In genomic region chr1:180201451-180202200, GRCh38 we compare ENCODE assay signal across 16 cellular contexts. TPM values are rescaled to one million over a fixed set of nuclear protein-coding genes. Genes with fewer than 3 reads are reported as not detected.
DNase-seq lines count a peak whose midpoint lies in the region; ATAC-seq, FAIRE-seq and TF ChIP-seq lines count a peak whose summit lies in the region.
"Had no signal": no experiment of that assay in that cellular context is flagged by ENCODE, and none has a peak within 500 bp of the region (broad histone marks: within the 10 kb centered on the region; RNA-seq: fewer than 3 reads in every experiment).

No MANE protein-coding gene starts in this region.

- WGBS in HepG2 (ENCODE audit: low lambda C conversion rate) = 12% methylated on average over 3 of the region's 7 CpGs
- 90% methylated on average over 2 of the region's 7 CpGs for WGBS in right lobe of liver (ENCODE audit: insufficient coverage, low coverage, low lambda C conversion rate, missing lambda C conversion rate)

- TF ChIP-seq EP300 in HepG2 (IDR thresholded peaks at IDR 0.05; ENCODE audit: low read depth in 2 of 2, low read length in 2 of 2) (no peak), HepG2 (CRISPR knock-in tag; IDR thresholded peaks at IDR 0.05; ENCODE audit: borderline replicate concordance) (no peak)

- H3K4me2 ChIP-seq in HepG2 (ENCODE audit: low read depth, low read length) (no peak overlapping the region), PC-3 (ENCODE audit: low read length) (no peak overlapping the region)
- H3K4me2 ChIP-seq: GM23338 had no signal

- POLR2A ChIA-PET in HepG2 (lab: Yijun Ruan, JAX) (no interaction called here), PC-3 (lab: Charles Lee; ENCODE audit: unreplicated experiment) (no interaction called here)

- peak overlapping the region; percentile 89 for H3K27ac Mint-ChIP-seq in neural crest cell (ENCODE audit: unreplicated experiment)
- H3K27ac Mint-ChIP-seq: CD14-positive monocyte, GM23338, H9 had no signal

- FAIRE-seq in HepG2 (lab: Jason Lieb, UNC) = no peak

- no peaks in the 10 kb centered on the region for H3K36me3 Mint-ChIP-seq in neural crest cell (ENCODE audit: low read depth)

- H2AFZ ChIP-seq in HepG2 (ENCODE audit: low read length) = no peak overlapping the region
- H2AFZ ChIP-seq in PC-3 (ENCODE audit: low read length) = no peak overlapping the region
- H2AFZ ChIP-seq: GM23338 had no signal

- no peaks in the 10 kb centered on the region for H3K9me3 Mint-ChIP-seq in neural crest cell
- H3K9me3 Mint-ChIP-seq: CD14-positive monocyte; CD8-positive, alpha-beta memory T cell; GM23338; H9 had no signal

- DNase-seq in HepG2 (ENCODE audit: low spot score) = no peak
- no peak for DNase-seq in right lobe of liver
- DNase-seq in neural crest cell (ENCODE audit: low read depth, low spot score) = no peak
- DNase-seq in sciatic nerve (ENCODE audit: low spot score) = no peak
- DNase-seq in PC-3 = no peak
- DNase-seq: Caco-2; CD8-positive, alpha-beta memory T cell; DMS53; GF-D8; H9 had no signal

- intact Hi-C loops in HepG2 (cut with micrococcal nuclease; ENCODE audit: unreplicated experiment) = no loop called here
- intact Hi-C loops in right lobe of liver (cut with DNase I) = no loop called here
- intact Hi-C loops in sciatic nerve (cut with DNase I) = no loop called here
- intact Hi-C loops in PC-3 (cut with micrococcal nuclease) = no loop called here

- CTCF ChIA-PET in HepG2 (lab: Yijun Ruan, JAX; ENCODE audit: low intra/inter-chr PET ratio, low total read pairs) (no interaction called here), PC-3 (lab: Charles Lee) (no interaction called here)

- H3K4me1 Mint-ChIP-seq in neural crest cell = no peaks in the 10 kb centered on the region
- H3K4me1 Mint-ChIP-seq: CD14-positive monocyte; CD8-positive, alpha-beta memory T cell; GM23338 had no signal

- no peak for TF ChIP-seq CTCF in HepG2 (CRISPR knock-in tag; IDR thresholded peaks at IDR 0.05)
- TF ChIP-seq CTCF in right lobe of liver (IDR thresholded peaks at IDR 0.05) = no peak
- no peak for TF ChIP-seq CTCF in neural crest cell (conservative IDR thresholded peaks at IDR 0.05)
- TF ChIP-seq CTCF in PC-3 (conservative IDR thresholded peaks at IDR 0.05; ENCODE audit: low read depth, low read length) = no peak

- no peaks in the 10 kb centered on the region for H3K79me2 ChIP-seq in HepG2 (ENCODE audit: insufficient read depth, low read length)
- no peaks in the 10 kb centered on the region for H3K79me2 ChIP-seq in PC-3 (ENCODE audit: low read length)

- H3K4me1 ChIP-seq in HepG2 (ENCODE audit: insufficient read depth, low read length) = no peaks in the 10 kb centered on the region
- no peaks in the 10 kb centered on the region for H3K4me1 ChIP-seq in right lobe of liver
- no peaks in the 10 kb centered on the region for H3K4me1 ChIP-seq in PC-3 (ENCODE audit: insufficient read depth, low read length)
- H3K4me1 ChIP-seq: Caco-2 had no signal

- no peak overlapping the region for H3K4me3 Mint-ChIP-seq in neural crest cell
- H3K4me3 Mint-ChIP-seq: CD14-positive monocyte; CD8-positive, alpha-beta memory T cell; GM23338; H9 had no signal

- peaks cover 34% of the 10 kb centered on the region for H3K27me3 Mint-ChIP-seq in neural crest cell (ENCODE audit: low read depth)
- H3K27me3 Mint-ChIP-seq: CD8-positive, alpha-beta memory T cell had no signal

- no TSS peak for BruUV-seq in HepG2 (replicated peaks; lab: Mats Ljungman, UMichigan)
- BruUV-seq in PC-3 (replicated peaks; lab: Mats Ljungman, UMichigan) = no TSS peak

- TF ChIP-seq POLR2A in HepG2 (IDR thresholded peaks at IDR 0.05; ENCODE audit: insufficient read depth in 1 of 2, low read depth in 2 of 2, low read length in 2 of 2) (no peak), right lobe of liver (IDR thresholded peaks at IDR 0.05) (no peak)

- H3K36me3 ChIP-seq in HepG2 (replicated peaks in 1 of 2; ENCODE audit: control insufficient read depth in 1 of 2, insufficient read depth in 2 of 2, low read length in 2 of 2) (no peaks in the 10 kb centered on the region), right lobe of liver (no peaks in the 10 kb centered on the region), PC-3 (ENCODE audit: low read depth, low read length) (peaks cover 5% of the 10 kb centered on the region; the same call in 1 of the 2 replicates)

- no peak overlapping the region; a peak in 1 of 6 replicates for H3K4me3 ChIP-seq in HepG2 (replicated peaks in 1 of 3; ENCODE audit: insufficient read depth in 1 of 3, low read depth in 2 of 3, low read length in 3 of 3)
- no peak overlapping the region for H3K4me3 ChIP-seq in right lobe of liver
- no peak overlapping the region for H3K4me3 ChIP-seq in PC-3 (ENCODE audit: low read length)
- H3K4me3 ChIP-seq: GM23338 had no signal

- H4K20me1 ChIP-seq in HepG2 (ENCODE audit: insufficient read depth, low read length) = no peaks in the 10 kb centered on the region
- H4K20me1 ChIP-seq in PC-3 (ENCODE audit: low read length) = no peaks in the 10 kb centered on the region

- ATAC-seq in HepG2 (peak; percentile 36; the same call in 2 of the 3 replicates), right lobe of liver (no peak), sciatic nerve (peak; percentile 15), HG02870 (IDR thresholded peaks at IDR 0.05; ENCODE audit: unreplicated experiment) (no peak), GM21576 (IDR thresholded peaks at IDR 0.05; ENCODE audit: unreplicated experiment) (no peak), PC-3 (no peak)
- ATAC-seq: GM23338 had no signal

- in situ Hi-C loops in HepG2 (cut with HindIII; ENCODE audit: extremely low pct_ligation_motif_present, low pct_unique_long_range_greater_than_20kb) = no loop called here

- no peaks in the 10 kb centered on the region for H3K9me2 ChIP-seq in PC-3 (replicated peaks; ENCODE audit: low read length)

- H3F3A ChIP-seq in PC-3 (ENCODE audit: low read length, unreplicated experiment) = no peaks in the 10 kb centered on the region

- H3K27ac ChIP-seq in HepG2 (ENCODE audit: extremely low read length, insufficient read depth, low read length) = no peak overlapping the region
- H3K27ac ChIP-seq in right lobe of liver = no peak overlapping the region
- H3K27ac ChIP-seq in PC-3 (ENCODE audit: low read length) = no peak overlapping the region
- H3K27ac ChIP-seq: 22Rv1 had no signal

- no peak for TF ChIP-seq RAD21 in HepG2 (CRISPR knock-in tag; IDR thresholded peaks at IDR 0.05)

- H3K9me3 ChIP-seq in HepG2 (ENCODE audit: low read length) (no peaks in the 10 kb centered on the region), right lobe of liver (no peaks in the 10 kb centered on the region), PC-3 (ENCODE audit: low read length) (no peaks in the 10 kb centered on the region)
- H3K9me3 ChIP-seq: Caco-2 had no signal

- H3K9ac ChIP-seq in HepG2 (ENCODE audit: insufficient read depth, low read depth, low read length) = no peak overlapping the region
- no peak overlapping the region for H3K9ac ChIP-seq in PC-3 (ENCODE audit: low read length)

- H3K27me3 ChIP-seq in HepG2 (ENCODE audit: control insufficient read depth in 1 of 2, insufficient read depth in 2 of 2, low read length in 2 of 2) = peaks cover 0 to 5% of the 10 kb centered on the region in 2 experiments; a peak in 2 of 5 replicates
- H3K27me3 ChIP-seq in right lobe of liver = no peaks in the 10 kb centered on the region
- H3K27me3 ChIP-seq in PC-3 (ENCODE audit: low read length) = no peaks in the 10 kb centered on the region

RNA-seq across cellular contexts. Expression of gene LHX4, which starts 28.4 kb away (rescaled TPM):
- 0.03 and 0.07 TPM in 2 replicates for total RNA-seq in HepG2 (2016; rRNA removed; fragmentation: Illumina TruSeq; extraction: Trizol)
- not detected in 2 replicates for total RNA-seq in HepG2 (2016; cell fraction: cytosol; rRNA removed; fragmentation: Illumina TruSeq; extraction: Trizol; ENCODE audit: low read depth)
- 0.03 and 0.13 TPM in 2 replicates for total RNA-seq in HepG2 (2016; cell fraction: insoluble cytoplasmic fraction; rRNA removed; fragmentation: Illumina TruSeq; extraction: Trizol)
- total RNA-seq in HepG2 (2016; cell fraction: membrane; rRNA removed; fragmentation: Illumina TruSeq; extraction: Trizol) = 0.03 TPM in 1 of 2 replicates, not detected in the other
- not detected in 2 replicates for total RNA-seq in HepG2 (2016; cell fraction: nucleus; rRNA removed; fragmentation: Illumina TruSeq; extraction: Trizol)
- polyA plus RNA-seq in HepG2 (2011; rRNA removed) = 0.03 and 0.05 TPM in 2 replicates
- polyA plus RNA-seq in HepG2 (2011; cell fraction: cytosol; rRNA removed) = 0.03 and 0.05 TPM in 2 replicates
- polyA plus RNA-seq in HepG2 (2011; cell fraction: nucleus; rRNA removed) = 0.02 and 0.03 TPM in 2 replicates
- 0.47 and 0.60 TPM in 2 replicates for polyA plus RNA-seq in HepG2 (2012)
- not detected in 2 replicates for polyA plus RNA-seq in HepG2 (2016; cell fraction: cytosol; fragmentation: Illumina TruSeq; extraction: Trizol; ENCODE audit: low read depth)
- polyA plus RNA-seq in HepG2 (2016; cell fraction: insoluble cytoplasmic fraction; fragmentation: Illumina TruSeq; extraction: Trizol; ENCODE audit: low read depth) = 0.17 TPM in 1 of 2 replicates, not detected in the other
- polyA plus RNA-seq in HepG2 (2016; cell fraction: membrane; fragmentation: Illumina TruSeq; extraction: Trizol; ENCODE audit: low read depth) = 0.03 and 0.22 TPM in 2 replicates
- polyA plus RNA-seq in HepG2 (2016; cell fraction: nucleus; fragmentation: Illumina TruSeq; extraction: Trizol; ENCODE audit: insufficient read depth, low read depth) = 0.07 and 0.09 TPM in 2 replicates
- 0.96 and 2.5 TPM in 2 replicates for polyA minus RNA-seq in HepG2 (2011; rRNA and poly(A)+ RNA removed; ENCODE audit: low replicate concordance)
- polyA minus RNA-seq in HepG2 (2011; cell fraction: cytosol; rRNA and poly(A)+ RNA removed) = not detected in 2 replicates
- 0.12 TPM in 1 of 2 replicates, not detected in the other for polyA minus RNA-seq in HepG2 (2011; cell fraction: nucleus; rRNA and poly(A)+ RNA removed)
- total RNA-seq in right lobe of liver = not detected
- 0.91 and 0.96 TPM in 2 replicates for total RNA-seq in neural crest cell
- total RNA-seq in sciatic nerve = not detected
- total RNA-seq in PC-3 (2014; rRNA removed) = 0.04 TPM in 1 of 2 replicates, not detected in the other
- total RNA-seq: A673; CD8-positive, alpha-beta memory T cell had no signal
- polyA plus RNA-seq: CD14-positive monocyte had no signal

RNA-seq across cellular contexts. Expression of gene QSOX1, which starts 47.0 kb away (rescaled TPM):
- total RNA-seq in HepG2 (2016; rRNA removed; fragmentation: Illumina TruSeq; extraction: Trizol) = 2.6 and 6.8 TPM in 2 replicates
- total RNA-seq in HepG2 (2016; cell fraction: cytosol; rRNA removed; fragmentation: Illumina TruSeq; extraction: Trizol; ENCODE audit: low read depth) = 0.18 and 0.20 TPM in 2 replicates
- 2.0 and 6.7 TPM in 2 replicates for total RNA-seq in HepG2 (2016; cell fraction: insoluble cytoplasmic fraction; rRNA removed; fragmentation: Illumina TruSeq; extraction: Trizol)
- 1.3 and 1.4 TPM in 2 replicates for total RNA-seq in HepG2 (2016; cell fraction: membrane; rRNA removed; fragmentation: Illumina TruSeq; extraction: Trizol)
- total RNA-seq in HepG2 (2016; cell fraction: nucleus; rRNA removed; fragmentation: Illumina TruSeq; extraction: Trizol) = 7.0 and 10.0 TPM in 2 replicates
- polyA plus RNA-seq in HepG2 (2011; rRNA removed) = 40.2 and 70.2 TPM in 2 replicates
- 44.6 and 54.0 TPM in 2 replicates for polyA plus RNA-seq in HepG2 (2011; cell fraction: cytosol; rRNA removed)
- polyA plus RNA-seq in HepG2 (2011; cell fraction: nucleus; rRNA removed) = 71.3 and 95.1 TPM in 2 replicates
- polyA plus RNA-seq in HepG2 (2012) = 58.7 and 90.3 TPM in 2 replicates
- 0.42 and 0.75 TPM in 2 replicates for polyA plus RNA-seq in HepG2 (2016; cell fraction: cytosol; fragmentation: Illumina TruSeq; extraction: Trizol; ENCODE audit: low read depth)
- polyA plus RNA-seq in HepG2 (2016; cell fraction: insoluble cytoplasmic fraction; fragmentation: Illumina TruSeq; extraction: Trizol; ENCODE audit: low read depth) = 2.1 and 3.2 TPM in 2 replicates
- 0.87 and 1.2 TPM in 2 replicates for polyA plus RNA-seq in HepG2 (2016; cell fraction: membrane; fragmentation: Illumina TruSeq; extraction: Trizol; ENCODE audit: low read depth)
- polyA plus RNA-seq in HepG2 (2016; cell fraction: nucleus; fragmentation: Illumina TruSeq; extraction: Trizol; ENCODE audit: insufficient read depth, low read depth) = 16.2 and 17.3 TPM in 2 replicates
- polyA minus RNA-seq in HepG2 (2011; rRNA and poly(A)+ RNA removed; ENCODE audit: low replicate concordance) = 13.5 and 31.5 TPM in 2 replicates
- polyA minus RNA-seq in HepG2 (2011; cell fraction: cytosol; rRNA and poly(A)+ RNA removed) = 14.6 and 31.0 TPM in 2 replicates
- 11.6 and 13.1 TPM in 2 replicates for polyA minus RNA-seq in HepG2 (2011; cell fraction: nucleus; rRNA and poly(A)+ RNA removed)
- total RNA-seq in right lobe of liver = 10 to 100 TPM; 25.0 to 68.4 (median 38.6) TPM
- 34.7 and 39.8 TPM in 2 replicates for total RNA-seq in neural crest cell
- 46.3 TPM for total RNA-seq in sciatic nerve
- total RNA-seq in PC-3 (2014; rRNA removed) = 192 and 237 TPM in 2 replicates

Comparison
In these comparisons a context has a peak if more than half of its experiments do, and no peak if none do; other contexts are left out.
1. ATAC-seq: peak in HepG2 (single experiment) and sciatic nerve (single experiment); none in right lobe of liver (0 of 4), HG02870 (single experiment), GM21576 (single experiment) and PC-3 (single experiment).